In genomic region chr1:47233165-47233564, GRCh38 we compare ENCODE assay signal across 1 cellular context.
TF ChIP-seq lines count a peak whose summit lies in the region.

No MANE protein-coding gene starts in this region.

TF ChIP-seq in H1, 55 proteins besides CTCF, POLR2A, EP300 and RAD21:
- no peak for TF ChIP-seq NRF1 (IDR thresholded peaks at IDR 0.05; ENCODE audit: low read depth, low read length)
- TF ChIP-seq JUN (IDR thresholded peaks at IDR 0.05; ENCODE audit: low read depth, low read length): no peak
- no peak for TF ChIP-seq CBX5 (IDR thresholded peaks at IDR 0.05; ENCODE audit: low read depth, low read length)
- TF ChIP-seq SP1 (IDR thresholded peaks at IDR 0.05; ENCODE audit: low read depth, low read length): no peak
- 0 out of 2 replicates have a peak, but pooled peaks have one; percentile 27 for TF ChIP-seq KDM1A (IDR thresholded peaks at IDR 0.05; ENCODE audit: borderline replicate concordance, low read length)
- peak; percentile 18; the same call in 1 of the 2 replicates for TF ChIP-seq SUZ12 (IDR thresholded peaks at IDR 0.05; ENCODE audit: low read length)
- TF ChIP-seq SAP30 (IDR thresholded peaks at IDR 0.05; ENCODE audit: insufficient read depth, insufficient replicate concordance, low read length): no peak
- TF ChIP-seq HDAC6 (IDR thresholded peaks at IDR 0.05; ENCODE audit: low read depth, low read length): no peak
- no peak for TF ChIP-seq SIX5 (IDR thresholded peaks at IDR 0.05; ENCODE audit: low read depth, low read length)
- TF ChIP-seq CHD7 (IDR thresholded peaks at IDR 0.05; ENCODE audit: insufficient replicate concordance, low read length): no peak
- no peak for TF ChIP-seq SRF (IDR thresholded peaks at IDR 0.05; ENCODE audit: low read depth, low read length)
- no peak for TF ChIP-seq CTBP2 (IDR thresholded peaks at IDR 0.05; ENCODE audit: borderline replicate concordance, insufficient read depth, insufficient read length, low read length)
- TF ChIP-seq, protein P1, sequence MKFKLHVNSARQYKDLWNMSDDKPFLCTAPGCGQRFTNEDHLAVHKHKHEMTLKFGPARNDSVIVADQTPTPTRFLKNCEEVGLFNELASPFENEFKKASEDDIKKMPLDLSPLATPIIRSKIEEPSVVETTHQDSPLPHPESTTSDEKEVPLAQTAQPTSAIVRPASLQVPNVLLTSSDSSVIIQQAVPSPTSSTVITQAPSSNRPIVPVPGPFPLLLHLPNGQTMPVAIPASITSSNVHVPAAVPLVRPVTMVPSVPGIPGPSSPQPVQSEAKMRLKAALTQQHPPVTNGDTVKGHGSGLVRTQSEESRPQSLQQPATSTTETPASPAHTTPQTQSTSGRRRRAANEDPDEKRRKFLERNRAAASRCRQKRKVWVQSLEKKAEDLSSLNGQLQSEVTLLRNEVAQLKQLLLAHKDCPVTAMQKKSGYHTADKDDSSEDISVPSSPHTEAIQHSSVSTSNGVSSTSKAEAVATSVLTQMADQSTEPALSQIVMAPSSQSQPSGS (IDR thresholded peaks at IDR 0.05; ENCODE audit: low read length): no peak
- TF ChIP-seq JUND (IDR thresholded peaks at IDR 0.05; ENCODE audit: low read length): no peak
- TF ChIP-seq EZH2 (IDR thresholded peaks at IDR 0.05; ENCODE audit: low read depth, low read length, severe bottlenecking): peak; percentile 85
- no peak for TF ChIP-seq GABPA (IDR thresholded peaks at IDR 0.05; ENCODE audit: borderline replicate concordance, insufficient read depth, low read length)
